Comparison of ENCODE assay signal across 26 cellular contexts in genomic region chr4:32349026-32349425, GRCh38.
"Had no signal": no experiment of that assay in that cellular context is flagged by ENCODE, and none has a peak within 500 bp of the region (broad histone marks: within the 10 kb centered on the region; RNA-seq: fewer than 3 reads in every experiment).

No MANE protein-coding gene starts in this region.

- ATAC-seq: effector memory CD8-positive, alpha-beta T cell; esophagus mucosa; gastrocnemius medialis; heart right ventricle; left cardiac atrium; left lung; left ventricle myocardium superior; lower lobe of right lung; mucosa of descending colon had no signal

- DNase-seq: colonic mucosa; cortex of kidney; effector CD8-positive, alpha-beta T cell; effector memory CD8-positive, alpha-beta T cell; endodermal cell; erythroblast; esophagus squamous epithelium; foreskin fibroblast; foreskin melanocyte; gastrocnemius medialis; glutamatergic neuron; head of caudate nucleus; heart right ventricle; hippocampal formation; left cardiac atrium; left lung; left ventricle myocardium superior; lower lobe of right lung; mesenchymal stem cell; mucosa of descending colon; naive B cell had no signal

- H3K27me3 ChIP-seq: colonic mucosa, esophagus squamous epithelium, gastrocnemius medialis, heart right ventricle, left lung had no signal

- FAIRE-seq: endometrium, islet of Langerhans, keratinocyte had no signal

- H3K4me3 ChIP-seq: colonic mucosa, esophagus squamous epithelium, gastrocnemius medialis, heart right ventricle, left lung, lower lobe of right lung, mucosa of descending colon had no signal

- H3K27ac ChIP-seq: colonic mucosa, epithelial cell of prostate, esophagus squamous epithelium, gastrocnemius medialis, heart right ventricle, left lung, lower lobe of right lung had no signal

- H3K4me1 ChIP-seq: colonic mucosa, esophagus squamous epithelium, gastrocnemius medialis, heart right ventricle, left lung, lower lobe of right lung had no signal

- H3K9me3 ChIP-seq: colonic mucosa, esophagus squamous epithelium, gastrocnemius medialis, left lung, lower lobe of right lung, mucosa of descending colon had no signal

- H3K36me3 ChIP-seq: colonic mucosa, esophagus squamous epithelium, gastrocnemius medialis, heart right ventricle, left lung, lower lobe of right lung had no signal
